ENCODE assay signal across 1 cellular context in genomic region chr5:40834849-40835787, GRCh38.
TF ChIP-seq lines count a peak whose summit lies in the region.

TSS of gene RPL37 (minus strand) at chr5:40835222. CDS start at chr5:40835185, 37 bp downstream.

TF ChIP-seq in WTC11, 78 proteins besides CTCF, POLR2A, EP300 and RAD21 (continued from another document):
- TF ChIP-seq, protein P1, sequence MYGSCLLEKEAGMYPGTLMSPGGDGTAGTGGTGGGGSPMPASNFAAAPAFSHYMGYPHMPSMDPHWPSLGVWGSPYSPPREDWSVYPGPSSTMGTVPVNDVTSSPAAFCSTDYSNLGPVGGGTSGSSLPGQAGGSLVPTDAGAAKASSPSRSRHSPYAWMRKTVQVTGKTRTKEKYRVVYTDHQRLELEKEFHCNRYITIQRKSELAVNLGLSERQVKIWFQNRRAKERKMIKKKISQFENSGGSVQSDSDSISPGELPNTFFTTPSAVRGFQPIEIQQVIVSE (CRISPR knock-in tag; IDR thresholded peaks at IDR 0.05; ENCODE audit: borderline replicate concordance) = no peak
- TF ChIP-seq, protein P2, sequence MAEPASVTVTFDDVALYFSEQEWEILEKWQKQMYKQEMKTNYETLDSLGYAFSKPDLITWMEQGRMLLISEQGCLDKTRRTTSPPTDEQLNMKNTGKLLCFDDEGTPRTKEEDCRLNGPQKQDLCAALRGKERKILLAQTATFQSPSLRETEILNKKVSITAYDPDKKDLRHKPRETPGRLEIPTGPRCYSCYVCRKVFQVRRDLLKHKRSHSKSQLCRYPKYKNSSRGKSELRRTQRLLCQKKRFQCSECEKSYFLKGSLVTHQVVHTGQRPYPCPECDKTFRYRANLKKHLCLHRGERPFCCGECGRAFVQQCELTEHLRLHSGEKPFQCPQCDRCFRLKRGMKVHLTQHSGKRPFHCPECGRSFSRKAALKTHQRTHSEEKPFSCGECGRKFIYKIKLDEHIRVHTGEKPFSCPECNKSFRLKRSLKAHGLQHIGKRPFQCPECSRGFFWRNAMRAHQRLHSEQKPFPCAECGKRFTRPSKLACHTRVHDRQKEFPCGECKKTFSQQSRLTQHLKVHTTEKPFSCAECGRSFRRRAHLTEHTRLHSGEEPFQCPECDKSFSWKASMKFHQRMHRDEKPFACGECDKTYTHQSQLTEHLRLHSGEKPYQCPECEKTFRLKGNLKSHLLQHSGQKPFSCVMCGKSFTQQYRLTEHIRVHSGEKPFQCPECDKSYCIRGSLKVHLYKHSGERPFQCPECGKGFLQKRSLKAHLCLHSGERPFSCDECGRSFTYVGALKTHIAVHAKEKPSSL (CRISPR knock-in tag; conservative IDR thresholded peaks at IDR 0.05) = no peak
- TF ChIP-seq ZNF317 (CRISPR knock-in tag; IDR thresholded peaks at IDR 0.05; ENCODE audit: borderline replicate concordance, low read depth) (no peak), ZNF263 (CRISPR knock-in tag; IDR thresholded peaks at IDR 0.05; ENCODE audit: low read depth) (no peak), TEAD1 (CRISPR knock-in tag; IDR thresholded peaks at IDR 0.05) (peak; percentile 81), GTF2I (CRISPR knock-in tag; conservative IDR thresholded peaks at IDR 0.05) (no peak), SMAD3 (CRISPR knock-in tag; IDR thresholded peaks at IDR 0.05; ENCODE audit: borderline replicate concordance) (peak; percentile 83), ZNF671 (CRISPR knock-in tag; IDR thresholded peaks at IDR 0.05) (no peak), ZNF416 (CRISPR knock-in tag; IDR thresholded peaks at IDR 0.05) (no peak), RORB (CRISPR knock-in tag; IDR thresholded peaks at IDR 0.05) (no peak), CBFB (CRISPR knock-in tag; IDR thresholded peaks at IDR 0.05; ENCODE audit: low read depth) (no peak), JUN (CRISPR knock-in tag; IDR thresholded peaks at IDR 0.05) (no peak), ZNF423 (CRISPR knock-in tag; IDR thresholded peaks at IDR 0.05) (no peak), ZNF121 (CRISPR knock-in tag; IDR thresholded peaks at IDR 0.05) (no peak), TP53 (CRISPR knock-in tag; IDR thresholded peaks at IDR 0.05) (no peak), E2F4 (CRISPR knock-in tag; IDR thresholded peaks at IDR 0.05; ENCODE audit: borderline replicate concordance, low read depth) (no peak), FOXP1 (CRISPR knock-in tag; IDR thresholded peaks at IDR 0.05; ENCODE audit: borderline replicate concordance) (peak; percentile 63; the same call in 1 of the 2 replicates), RELA (CRISPR knock-in tag; IDR thresholded peaks at IDR 0.05; ENCODE audit: borderline replicate concordance) (no peak), NFATC4 (CRISPR knock-in tag; IDR thresholded peaks at IDR 0.05) (peak; percentile 28), SP1 (CRISPR knock-in tag; conservative IDR thresholded peaks at IDR 0.05) (peak; percentile 88), KAT7 (CRISPR knock-in tag; IDR thresholded peaks at IDR 0.05; ENCODE audit: borderline replicate concordance) (0 out of 2 replicates have a peak, but pooled peaks have one; percentile 69), ESRRA (CRISPR knock-in tag; IDR thresholded peaks at IDR 0.05; ENCODE audit: borderline replicate concordance) (no peak), ZNF532 (CRISPR knock-in tag; IDR thresholded peaks at IDR 0.05; ENCODE audit: borderline replicate concordance) (no peak), MLX (CRISPR knock-in tag; IDR thresholded peaks at IDR 0.05) (0 out of 2 replicates have a peak, but pooled peaks have one; percentile 58), FOXK1 (CRISPR knock-in tag; IDR thresholded peaks at IDR 0.05) (peak; percentile 78), NR1H2 (CRISPR knock-in tag; IDR thresholded peaks at IDR 0.05) (no peak), ZNF232 (CRISPR knock-in tag; IDR thresholded peaks at IDR 0.05) (no peak; the same call in 1 of the 2 replicates), NR3C1 (CRISPR knock-in tag; conservative IDR thresholded peaks at IDR 0.05; ENCODE audit: low read depth) (no peak), NFE2L1 (CRISPR knock-in tag; IDR thresholded peaks at IDR 0.05) (peak; percentile 9; the same call in 1 of the 2 replicates), MAX (CRISPR knock-in tag; IDR thresholded peaks at IDR 0.05) (peak; percentile 94), GRHL2 (CRISPR knock-in tag; IDR thresholded peaks at IDR 0.05; ENCODE audit: insufficient replicate concordance, severe bottlenecking) (no peak), FOXJ3 (CRISPR knock-in tag; IDR thresholded peaks at IDR 0.05; ENCODE audit: borderline replicate concordance) (no peak), NR2C2 (CRISPR knock-in tag; IDR thresholded peaks at IDR 0.05) (peak; percentile 93)
- TF ChIP-seq, protein P3, sequence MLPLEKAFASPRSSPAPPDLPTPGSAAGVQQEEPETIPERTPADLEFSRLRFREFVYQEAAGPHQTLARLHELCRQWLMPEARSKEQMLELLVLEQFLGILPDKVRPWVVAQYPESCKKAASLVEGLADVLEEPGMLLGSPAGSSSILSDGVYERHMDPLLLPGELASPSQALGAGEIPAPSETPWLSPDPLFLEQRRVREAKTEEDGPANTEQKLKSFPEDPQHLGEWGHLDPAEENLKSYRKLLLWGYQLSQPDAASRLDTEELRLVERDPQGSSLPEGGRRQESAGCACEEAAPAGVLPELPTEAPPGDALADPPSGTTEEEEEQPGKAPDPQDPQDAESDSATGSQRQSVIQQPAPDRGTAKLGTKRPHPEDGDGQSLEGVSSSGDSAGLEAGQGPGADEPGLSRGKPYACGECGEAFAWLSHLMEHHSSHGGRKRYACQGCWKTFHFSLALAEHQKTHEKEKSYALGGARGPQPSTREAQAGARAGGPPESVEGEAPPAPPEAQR (CRISPR knock-in tag; IDR thresholded peaks at IDR 0.05) = no peak
- TF ChIP-seq, protein P4, sequence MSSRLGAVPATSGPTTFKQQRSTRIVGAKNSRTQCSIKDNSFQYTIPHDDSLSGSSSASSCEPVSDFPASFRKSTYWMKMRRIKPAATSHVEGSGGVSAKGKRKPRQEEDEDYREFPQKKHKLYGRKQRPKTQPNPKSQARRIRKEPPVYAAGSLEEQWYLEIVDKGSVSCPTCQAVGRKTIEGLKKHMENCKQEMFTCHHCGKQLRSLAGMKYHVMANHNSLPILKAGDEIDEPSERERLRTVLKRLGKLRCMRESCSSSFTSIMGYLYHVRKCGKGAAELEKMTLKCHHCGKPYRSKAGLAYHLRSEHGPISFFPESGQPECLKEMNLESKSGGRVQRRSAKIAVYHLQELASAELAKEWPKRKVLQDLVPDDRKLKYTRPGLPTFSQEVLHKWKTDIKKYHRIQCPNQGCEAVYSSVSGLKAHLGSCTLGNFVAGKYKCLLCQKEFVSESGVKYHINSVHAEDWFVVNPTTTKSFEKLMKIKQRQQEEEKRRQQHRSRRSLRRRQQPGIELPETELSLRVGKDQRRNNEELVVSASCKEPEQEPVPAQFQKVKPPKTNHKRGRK (CRISPR knock-in tag; IDR thresholded peaks at IDR 0.05; ENCODE audit: borderline replicate concordance) = no peak
- TF ChIP-seq, protein P5, sequence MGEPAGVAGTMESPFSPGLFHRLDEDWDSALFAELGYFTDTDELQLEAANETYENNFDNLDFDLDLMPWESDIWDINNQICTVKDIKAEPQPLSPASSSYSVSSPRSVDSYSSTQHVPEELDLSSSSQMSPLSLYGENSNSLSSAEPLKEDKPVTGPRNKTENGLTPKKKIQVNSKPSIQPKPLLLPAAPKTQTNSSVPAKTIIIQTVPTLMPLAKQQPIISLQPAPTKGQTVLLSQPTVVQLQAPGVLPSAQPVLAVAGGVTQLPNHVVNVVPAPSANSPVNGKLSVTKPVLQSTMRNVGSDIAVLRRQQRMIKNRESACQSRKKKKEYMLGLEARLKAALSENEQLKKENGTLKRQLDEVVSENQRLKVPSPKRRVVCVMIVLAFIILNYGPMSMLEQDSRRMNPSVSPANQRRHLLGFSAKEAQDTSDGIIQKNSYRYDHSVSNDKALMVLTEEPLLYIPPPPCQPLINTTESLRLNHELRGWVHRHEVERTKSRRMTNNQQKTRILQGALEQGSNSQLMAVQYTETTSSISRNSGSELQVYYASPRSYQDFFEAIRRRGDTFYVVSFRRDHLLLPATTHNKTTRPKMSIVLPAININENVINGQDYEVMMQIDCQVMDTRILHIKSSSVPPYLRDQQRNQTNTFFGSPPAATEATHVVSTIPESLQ (CRISPR knock-in tag; IDR thresholded peaks at IDR 0.05) = no peak
- TF ChIP-seq, protein P6, sequence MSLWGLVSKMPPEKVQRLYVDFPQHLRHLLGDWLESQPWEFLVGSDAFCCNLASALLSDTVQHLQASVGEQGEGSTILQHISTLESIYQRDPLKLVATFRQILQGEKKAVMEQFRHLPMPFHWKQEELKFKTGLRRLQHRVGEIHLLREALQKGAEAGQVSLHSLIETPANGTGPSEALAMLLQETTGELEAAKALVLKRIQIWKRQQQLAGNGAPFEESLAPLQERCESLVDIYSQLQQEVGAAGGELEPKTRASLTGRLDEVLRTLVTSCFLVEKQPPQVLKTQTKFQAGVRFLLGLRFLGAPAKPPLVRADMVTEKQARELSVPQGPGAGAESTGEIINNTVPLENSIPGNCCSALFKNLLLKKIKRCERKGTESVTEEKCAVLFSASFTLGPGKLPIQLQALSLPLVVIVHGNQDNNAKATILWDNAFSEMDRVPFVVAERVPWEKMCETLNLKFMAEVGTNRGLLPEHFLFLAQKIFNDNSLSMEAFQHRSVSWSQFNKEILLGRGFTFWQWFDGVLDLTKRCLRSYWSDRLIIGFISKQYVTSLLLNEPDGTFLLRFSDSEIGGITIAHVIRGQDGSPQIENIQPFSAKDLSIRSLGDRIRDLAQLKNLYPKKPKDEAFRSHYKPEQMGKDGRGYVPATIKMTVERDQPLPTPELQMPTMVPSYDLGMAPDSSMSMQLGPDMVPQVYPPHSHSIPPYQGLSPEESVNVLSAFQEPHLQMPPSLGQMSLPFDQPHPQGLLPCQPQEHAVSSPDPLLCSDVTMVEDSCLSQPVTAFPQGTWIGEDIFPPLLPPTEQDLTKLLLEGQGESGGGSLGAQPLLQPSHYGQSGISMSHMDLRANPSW (CRISPR knock-in tag; conservative IDR thresholded peaks at IDR 0.05; ENCODE audit: low read depth) = no peak
